In the genomic region with DNA sequence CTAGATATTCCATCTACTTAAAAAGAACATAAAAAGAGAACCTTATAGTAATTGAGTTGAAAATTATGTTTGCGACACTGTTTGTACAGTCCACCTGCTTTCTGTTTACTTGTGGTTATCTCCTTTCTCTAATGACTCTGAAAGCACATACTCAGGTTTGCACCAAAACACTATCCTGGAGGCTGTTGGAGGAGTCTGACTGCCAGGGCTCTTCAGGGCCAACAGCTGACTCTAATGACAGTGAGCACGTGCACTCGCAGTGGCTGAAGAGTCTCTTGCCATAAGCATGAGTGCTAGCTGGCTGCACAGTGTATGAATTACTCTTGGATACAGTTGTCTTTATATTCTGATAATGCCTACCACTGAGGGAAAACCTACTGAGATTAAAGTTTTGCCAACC, we compare ENCODE assay signal across 12 cellular contexts. TPM values are rescaled to one million over a fixed set of nuclear protein-coding genes. Genes with fewer than 3 reads are reported as not detected.
A peak's percentile ranks its signal among the peaks of the same experiment; 100 is the strongest.
DNase-seq lines count a peak whose midpoint lies in the region; ATAC-seq and TF ChIP-seq lines count a peak whose summit lies in the region.
"Had no signal": no experiment of that assay in that cellular context is flagged by ENCODE, and none has a peak within 500 bp of the region (broad histone marks: within the 10 kb centered on the region; RNA-seq: fewer than 3 reads in every experiment).

No MANE protein-coding gene starts in this region.

- peaks cover 11% of the 10 kb centered on the region for H3K9me3 Mint-ChIP-seq in activated naive CD8-positive, alpha-beta T cell treated with anti-CD3 and anti-CD28 coated beads, Interleukin-2, amount 50 U/mL, for 24 hours
- peaks cover 8% of the 10 kb centered on the region for H3K9me3 Mint-ChIP-seq in activated naive CD8-positive, alpha-beta T cell treated with anti-CD3 and anti-CD28 coated beads for 36 hours

- H3K9me3 ChIP-seq in heart right ventricle (peaks cover 0 to 7% (median 0%) of the 10 kb centered on the region in 11 donors), transverse colon (no peaks in the 10 kb centered on the region)
- H3K9me3 ChIP-seq: gastroesophageal sphincter, uterus had no signal

- H3K4me1 Mint-ChIP-seq in activated naive CD8-positive, alpha-beta T cell treated with anti-CD3 and anti-CD28 coated beads, Interleukin-2, amount 50 U/mL, for 24 hours: peaks cover 22% of the 10 kb centered on the region
- H3K4me1 Mint-ChIP-seq in activated naive CD8-positive, alpha-beta T cell treated with anti-CD3 and anti-CD28 coated beads for 36 hours: peaks cover 19% of the 10 kb centered on the region

- TF ChIP-seq EP300 in transverse colon (IDR thresholded peaks at IDR 0.05; ENCODE audit: low read depth): no peak

- H3K27ac Mint-ChIP-seq in activated naive CD8-positive, alpha-beta T cell treated with anti-CD3 and anti-CD28 coated beads, Interleukin-2, amount 50 U/mL, for 24 hours: no peak overlapping the region
- H3K27ac Mint-ChIP-seq in activated naive CD8-positive, alpha-beta T cell treated with anti-CD3 and anti-CD28 coated beads for 36 hours: no peak overlapping the region

- TF ChIP-seq POLR2A in transverse colon (IDR thresholded peaks at IDR 0.05) (no peak), lower leg skin (IDR thresholded peaks at IDR 0.05) (no peak)

- no peaks in the 10 kb centered on the region for H3K27me3 Mint-ChIP-seq in activated naive CD8-positive, alpha-beta T cell treated with anti-CD3 and anti-CD28 coated beads, Interleukin-2, amount 50 U/mL, for 24 hours
- no peaks in the 10 kb centered on the region for H3K27me3 Mint-ChIP-seq in activated naive CD8-positive, alpha-beta T cell treated with anti-CD3 and anti-CD28 coated beads for 36 hours

- no peak overlapping the region for H3K4me3 Mint-ChIP-seq in activated naive CD8-positive, alpha-beta T cell treated with anti-CD3 and anti-CD28 coated beads, Interleukin-2, amount 50 U/mL, for 24 hours
- no peak overlapping the region for H3K4me3 Mint-ChIP-seq in activated naive CD8-positive, alpha-beta T cell treated with anti-CD3 and anti-CD28 coated beads for 36 hours

- intact Hi-C loops in heart right ventricle (cut with DNase I) (no loop called here), transverse colon (cut with DNase I; ENCODE audit: low total_unique reads) (no loop called here), lower leg skin (cut with DNase I; ENCODE audit: low total_unique reads) (no loop called here)

- no peak for TF ChIP-seq CTCF in heart right ventricle (IDR thresholded peaks at IDR 0.05)
- no peak for TF ChIP-seq CTCF in transverse colon (IDR thresholded peaks at IDR 0.05)
- TF ChIP-seq CTCF in lower leg skin (IDR thresholded peaks at IDR 0.05): no peak

- H3K4me3 ChIP-seq in heart right ventricle (no peak overlapping the region), transverse colon (no peak overlapping the region), lower leg skin (ENCODE audit: low read depth, poor library complexity, severe bottlenecking) (no peak overlapping the region)
- H3K4me3 ChIP-seq: gastroesophageal sphincter, HAP-1, uterus had no signal

- H3K36me3 Mint-ChIP-seq in activated naive CD8-positive, alpha-beta T cell treated with anti-CD3 and anti-CD28 coated beads, Interleukin-2, amount 50 U/mL, for 24 hours (ENCODE audit: low read depth): peaks cover 17% of the 10 kb centered on the region
- peaks cover 11% of the 10 kb centered on the region for H3K36me3 Mint-ChIP-seq in activated naive CD8-positive, alpha-beta T cell treated with anti-CD3 and anti-CD28 coated beads for 36 hours

- H3K27me3 ChIP-seq in heart right ventricle: no peaks in the 10 kb centered on the region
- no peaks in the 10 kb centered on the region for H3K27me3 ChIP-seq in transverse colon
- H3K27me3 ChIP-seq: gastroesophageal sphincter, uterus had no signal

- peak; percentile 24 for ATAC-seq in activated naive CD8-positive, alpha-beta T cell treated with anti-CD3 and anti-CD28 coated beads, Interleukin-2, amount 50 U/mL, for 24 hours
- ATAC-seq in heart right ventricle (peak in 6 of 8 donors; percentile 49 to 88 (median 74)), GM21526 (IDR thresholded peaks at IDR 0.05; ENCODE audit: low FRiP score, unreplicated experiment) (no peak)
- ATAC-seq: gastroesophageal sphincter had no signal

- in situ Hi-C loops in transverse colon (cut with MboI; ENCODE audit: low pct_ligation_motif_present in 1 of 4, low pct_unique_long_range_greater_than_20kb in 1 of 4, low sequenced_read_pairs in 3 of 4): no loop called here

- WGBS in heart right ventricle, 2 donors: 48 to 52% methylated on average over 3 of the region's 3 CpGs
- 20 to 51% methylated on average over 1 to 3 of the region's 3 CpGs for WGBS in transverse colon (ENCODE audit: low coverage in 1 of 2), 2 donors
- WGBS in lower leg skin, 2 donors: 71 to 72% methylated on average over 3 of the region's 3 CpGs

- H3K36me3 ChIP-seq in heart right ventricle (no peaks in the 10 kb centered on the region), transverse colon (no peaks in the 10 kb centered on the region)
- H3K36me3 ChIP-seq: gastroesophageal sphincter, HAP-1, uterus had no signal

- H3K4me1 ChIP-seq in heart right ventricle (peaks cover 0 to 28% (median 6%) of the 10 kb centered on the region in 9 donors), transverse colon (peaks cover 6 to 32% (median 10%) of the 10 kb centered on the region in 4 donors)
- H3K4me1 ChIP-seq: uterus had no signal

- H3K27ac ChIP-seq in heart right ventricle (no peak overlapping the region), transverse colon (peak overlapping the region in 3 of 4 donors; percentile 0 to 19 (median 2))

- no peak for DNase-seq in activated naive CD8-positive, alpha-beta T cell treated with anti-CD3 and anti-CD28 coated beads, Interleukin-2, amount 50 U/mL, for 24 hours
- no peak for DNase-seq in activated naive CD8-positive, alpha-beta T cell treated with anti-CD3 and anti-CD28 coated beads for 36 hours
- peak; percentile 94 for DNase-seq in NCI-H510A (lab: John Stamatoyannopoulos, UW)
- peak in 1 of 2 donors; percentile 26 for DNase-seq in heart right ventricle
- DNase-seq in transverse colon: peak; percentile 22
- DNase-seq in NAMALWA (ENCODE audit: low spot score): no peak
- DNase-seq in lower leg skin (ENCODE audit: low spot score in 2 of 2): no peak
- DNase-seq: GF-D8, uterus had no signal

RNA-seq across cellular contexts. Expression of gene GLS, which starts 16.7 kb away (rescaled TPM):
- 100 to 1,000 TPM; 192 to 201 TPM for total RNA-seq in activated naive CD8-positive, alpha-beta T cell treated with anti-CD3 and anti-CD28 coated beads for 36 hours
- 10 to 100 TPM; 40.8 to 73.5 (median 59.2) TPM for total RNA-seq in heart right ventricle
- polyA plus RNA-seq in heart right ventricle: 10 to 100 TPM; 17.1 to 29.4 TPM
- 100 to 1,000 TPM in 1 of 4 donors, 10 to 100 TPM in 3; 58.0 to 141 (median 68.7) TPM for total RNA-seq in transverse colon
- 10 to 100 TPM; 55.3 to 86.2 (median 67.6) TPM for total RNA-seq in lower leg skin

Comparison
In these comparisons a context has a peak if more than half of its experiments do, and no peak if none do; other contexts are left out.
1. DNase-seq: peak in NCI-H510A (single experiment) and transverse colon (single experiment); none in activated naive CD8-positive, alpha-beta T cell treated with anti-CD3 and anti-CD28 coated beads, Interleukin-2, amount 50 U/mL, for 24 hours (single experiment), activated naive CD8-positive, alpha-beta T cell treated with anti-CD3 and anti-CD28 coated beads for 36 hours (single experiment), NAMALWA (single experiment) and lower leg skin (0 of 2).
2. H3K27ac ChIP-seq: peak in transverse colon (3 of 4); none in heart right ventricle (0 of 10).